Comparison of ENCODE assay signal across 1 cellular context in genomic region chr11:47394322-47395224, GRCh38.
TF ChIP-seq lines count a peak whose summit lies in the region.

No MANE protein-coding gene starts in this region.

TF ChIP-seq in GM12878, 131 proteins besides CTCF, POLR2A, EP300 and RAD21 (continued from another document):
- TF ChIP-seq CEBPZ (IDR thresholded peaks at IDR 0.05; ENCODE audit: low read depth, low read length) (no peak), ZNF622 (IDR thresholded peaks at IDR 0.05) (no peak), E2F4 (IDR thresholded peaks at IDR 0.05; ENCODE audit: low read depth, low read length) (no peak), SMARCA5 (IDR thresholded peaks at IDR 0.05) (0 out of 2 replicates have a peak, but pooled peaks have one; percentile 9), NFIC (IDR thresholded peaks at IDR 0.05; ENCODE audit: low read depth, low read length) (no peak), SMAD1 (IDR thresholded peaks at IDR 0.05; ENCODE audit: low read depth, partially characterized antibody) (no peak), STAT1 (conservative IDR thresholded peaks at IDR 0.05) (no peak; the same call in 1 of the 2 replicates), EGR1 (IDR thresholded peaks at IDR 0.05; ENCODE audit: borderline replicate concordance in 1 of 2, low read depth in 2 of 2, low read length in 2 of 2) (peak in 1 of 2 experiments; percentile 61; a peak in 1 of 3 replicates), NR2C2 (IDR thresholded peaks at IDR 0.05; ENCODE audit: borderline replicate concordance, control insufficient read depth, insufficient read length, low read depth) (no peak), ZZZ3 (IDR thresholded peaks at IDR 0.05; ENCODE audit: control insufficient read depth, insufficient read length, low read depth) (no peak), NR2F1 (conservative IDR thresholded peaks at IDR 0.05) (peak; percentile 72), IKZF1 (conservative IDR thresholded peaks at IDR 0.05) (peak; percentile 68), NFXL1 (IDR thresholded peaks at IDR 0.05; ENCODE audit: borderline replicate concordance) (no peak), MAX (IDR thresholded peaks at IDR 0.05; ENCODE audit: low read depth, low read length) (peak; percentile 69), MEF2B (IDR thresholded peaks at IDR 0.05; ENCODE audit: partially characterized antibody, poor library complexity, severe bottlenecking) (no peak), BMI1 (IDR thresholded peaks at IDR 0.05; ENCODE audit: borderline replicate concordance) (no peak), ZBED1 (IDR thresholded peaks at IDR 0.05; ENCODE audit: borderline replicate concordance) (no peak), JUND (IDR thresholded peaks at IDR 0.05; ENCODE audit: low read depth, low read length) (no peak), MTA2 (IDR thresholded peaks at IDR 0.05; ENCODE audit: low read depth) (no peak), MTA3 (IDR thresholded peaks at IDR 0.05; ENCODE audit: borderline replicate concordance, low read length) (no peak), TARDBP (IDR thresholded peaks at IDR 0.05; ENCODE audit: borderline replicate concordance) (peak; percentile 70; the same call in 1 of the 2 replicates), BRCA1 (IDR thresholded peaks at IDR 0.05; ENCODE audit: low read depth, low read length) (no peak), RELB (IDR thresholded peaks at IDR 0.05; ENCODE audit: low read depth) (0 out of 2 replicates have a peak, but pooled peaks have one; percentile 34), FOXK2 (IDR thresholded peaks at IDR 0.05) (peak; percentile 16; the same call in 1 of the 2 replicates), IKZF2 (IDR thresholded peaks at IDR 0.05) (peak; percentile 21 to 30; a peak in 1 of 4 replicates)
